7 cellular contexts compared by ENCODE assay signal in genomic region chr20:17682103-17682888, GRCh38. TPM values are rescaled to one million over a fixed set of nuclear protein-coding genes. Genes with fewer than 3 reads are reported as not detected.
DNase-seq lines count a peak whose midpoint lies in the region; ATAC-seq, FAIRE-seq and TF ChIP-seq lines count a peak whose summit lies in the region.

RRBP1 (minus strand) TSS chr20:17682242; CDS start chr20:17660507, 21,735 bp downstream.

- DNase-seq in GM18507 (ENCODE audit: extremely low spot score, insufficient read length, low read depth) (peak; percentile 99), NCI-H2029 (lab: John Stamatoyannopoulos, UW) (peak; percentile 95), T-helper 22 cell (ENCODE audit: low read depth) (peak; percentile 97), astrocyte of the cerebellum (ENCODE audit: low read depth) (peak; percentile 94), hepatic stellate cell (ENCODE audit: low spot score) (peak; percentile 98), renal cortical epithelial cell (ENCODE audit: low read depth) (peak; percentile 86)

- in situ Hi-C loops in astrocyte of the cerebellum (cut with HindIII; ENCODE audit: low sequenced_read_pairs) = no loop called here

- H3K4me3 ChIP-seq in astrocyte of the cerebellum (ENCODE audit: low read depth, low read length) = peak within 1 kb of the TSS; percentile 58

- ATAC-seq in HG02981 (IDR thresholded peaks at IDR 0.05; ENCODE audit: unreplicated experiment) = peak; percentile 87

- TF ChIP-seq CTCF in astrocyte of the cerebellum (IDR thresholded peaks at IDR 0.05; ENCODE audit: low read depth, low read length, missing control alignments) = peak; percentile 62

- peak; percentile 97 for FAIRE-seq in GM18507 (lab: Jason Lieb, UNC)

RNA-seq across cellular contexts. Expression of gene RRBP1, which starts in this region (rescaled TPM):
- 103 and 338 TPM in 2 replicates for total RNA-seq in renal cortical epithelial cell

Comparison
In these comparisons a context has a peak if more than half of its experiments do, and no peak if none do; other contexts are left out.
1. Peak in every context shown above with its lines: DNase-seq, ATAC-seq and H3K4me3 ChIP-seq.